37 cellular contexts compared by ENCODE assay signal in the genomic region with DNA sequence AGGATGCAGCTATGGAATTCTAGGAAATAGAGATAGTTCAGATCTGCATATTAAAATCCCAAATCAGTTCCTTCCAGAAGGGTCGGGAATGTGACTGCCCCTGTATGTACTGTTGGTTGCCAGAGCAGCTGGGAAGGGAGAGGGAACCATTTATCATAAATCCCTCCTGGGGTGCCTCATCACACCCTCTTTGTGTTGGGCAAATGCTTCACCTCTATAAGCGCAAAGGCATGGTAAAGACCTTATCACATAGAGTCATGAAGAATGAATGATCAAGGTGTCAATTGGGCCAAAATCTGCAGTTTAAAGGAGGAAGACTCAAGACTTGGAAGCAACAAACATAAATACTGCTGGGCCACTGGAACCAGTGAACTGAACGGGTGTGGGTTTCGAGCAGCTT.
"Had no signal": no experiment of that assay in that cellular context is flagged by ENCODE, and none has a peak within 500 bp of the region (broad histone marks: within the 10 kb centered on the region; RNA-seq: fewer than 3 reads in every experiment).

No MANE protein-coding gene starts in this region.

- H3K4me3 Mint-ChIP-seq: activated B cell treated with CpG ODN at 0.5 μM for 24 hours; activated CD4-positive, alpha-beta memory T cell treated with anti-CD3 and anti-CD28 coated beads for 36 hours; activated CD4-positive, alpha-beta T cell treated with anti-CD3 and anti-CD28 coated beads, Interleukin-2, amount 10 ng/mL, durations not matched to agents 24 days and 14 days; activated CD8-positive, alpha-beta T cell treated with anti-CD3 and anti-CD28 coated beads for 36 hours; activated naive CD4-positive, alpha-beta T cell treated with anti-CD3 and anti-CD28 coated beads, Interleukin-2, amount 10 ng/mL, durations not matched to agents 7 days and 5 days; activated naive CD4-positive, alpha-beta T cell treated with anti-CD3 and anti-CD28 coated beads, Interleukin-2, amount 50 U/mL, for 24 hours; activated naive CD8-positive, alpha-beta T cell; activated naive CD8-positive, alpha-beta T cell treated with anti-CD3 and anti-CD28 coated beads, Interleukin-2, amount 10 ng/mL, durations not matched to agents 7 days and 5 days; activated naive CD8-positive, alpha-beta T cell treated with anti-CD3 and anti-CD28 coated beads, Interleukin-2, amount 50 U/mL, for 24 hours; activated T-cell treated with anti-CD3 and anti-CD28 coated beads, Interleukin-2, amount 50 U/mL, for 24 hours; brain; central memory CD8-positive, alpha-beta T cell; T-helper 1 cell treated with Interleukin-12 subunit alpha and Interleukin-12 subunit beta and Interleukin-4 antibody, amounts not matched to agents 30 μg/mL and 1 μg/mL, for 36 hours; T-helper 2 cell treated with Interferon-gamma antibody and Interleukin-4, amounts not matched to agents 5 μg/mL and 100 μg/mL, for 36 hours had no signal

- H3K27ac ChIP-seq: ascending aorta, cardiac muscle cell, VCaP had no signal

- H3K9me3 ChIP-seq: ascending aorta had no signal

- H3K36me3 ChIP-seq: ascending aorta, cardiac muscle cell had no signal

- H3K4me3 ChIP-seq: ascending aorta, cardiac muscle cell had no signal

- H3K27ac Mint-ChIP-seq: activated B cell treated with CpG ODN at 0.5 μM for 24 hours; activated CD4-positive, alpha-beta memory T cell treated with anti-CD3 and anti-CD28 coated beads for 36 hours; activated CD4-positive, alpha-beta T cell treated with anti-CD3 and anti-CD28 coated beads, Interleukin-2, amount 10 ng/mL, durations not matched to agents 24 days and 14 days; activated CD8-positive, alpha-beta T cell treated with anti-CD3 and anti-CD28 coated beads for 36 hours; activated naive CD4-positive, alpha-beta T cell treated with anti-CD3 and anti-CD28 coated beads, Interleukin-2, amount 10 ng/mL, durations not matched to agents 7 days and 5 days; activated naive CD4-positive, alpha-beta T cell treated with anti-CD3 and anti-CD28 coated beads, Interleukin-2, amount 50 U/mL, for 24 hours; activated naive CD8-positive, alpha-beta T cell; activated naive CD8-positive, alpha-beta T cell treated with anti-CD3 and anti-CD28 coated beads, Interleukin-2, amount 10 ng/mL, durations not matched to agents 7 days and 5 days; activated naive CD8-positive, alpha-beta T cell treated with anti-CD3 and anti-CD28 coated beads, Interleukin-2, amount 50 U/mL, for 24 hours; activated T-cell treated with anti-CD3 and anti-CD28 coated beads, Interleukin-2, amount 50 U/mL, for 24 hours; activated T-helper 2 cell treated with anti-CD3 and anti-CD28 coated beads, Interferon-gamma antibody, Interleukin-2, Interleukin-4, amounts not matched to agents 10 μg/mL and 5 μg/mL and 100 μg/mL, durations not matched to agents 14 hours and 24 hours and 36 hours; T-helper 1 cell treated with Interleukin-12 subunit alpha and Interleukin-12 subunit beta and Interleukin-4 antibody, amounts not matched to agents 30 μg/mL and 1 μg/mL, for 36 hours; T-helper 2 cell treated with Interferon-gamma antibody and Interleukin-4, amounts not matched to agents 5 μg/mL and 100 μg/mL, for 36 hours had no signal

- H3K9me3 Mint-ChIP-seq: activated B cell treated with CpG ODN at 0.5 μM for 24 hours; activated CD4-positive, alpha-beta memory T cell treated with anti-CD3 and anti-CD28 coated beads for 36 hours; activated CD4-positive, alpha-beta T cell treated with anti-CD3 and anti-CD28 coated beads, Interleukin-2, amount 10 ng/mL, durations not matched to agents 24 days and 14 days; activated CD8-positive, alpha-beta T cell treated with anti-CD3 and anti-CD28 coated beads for 36 hours; activated naive CD4-positive, alpha-beta T cell treated with anti-CD3 and anti-CD28 coated beads, Interleukin-2, amount 10 ng/mL, durations not matched to agents 7 days and 5 days; activated naive CD4-positive, alpha-beta T cell treated with anti-CD3 and anti-CD28 coated beads, Interleukin-2, amount 50 U/mL, for 24 hours; activated naive CD8-positive, alpha-beta T cell treated with anti-CD3 and anti-CD28 coated beads, Interleukin-2, amount 50 U/mL, for 24 hours; activated T-cell treated with anti-CD3 and anti-CD28 coated beads, Interleukin-2, amount 50 U/mL, for 24 hours; activated T-helper 2 cell treated with anti-CD3 and anti-CD28 coated beads, Interferon-gamma antibody, Interleukin-2, Interleukin-4, amounts not matched to agents 10 μg/mL and 5 μg/mL and 100 μg/mL, durations not matched to agents 14 hours and 24 hours and 36 hours; central memory CD8-positive, alpha-beta T cell; T-helper 1 cell treated with Interleukin-12 subunit alpha and Interleukin-12 subunit beta and Interleukin-4 antibody, amounts not matched to agents 30 μg/mL and 1 μg/mL, for 36 hours; T-helper 2 cell treated with Interferon-gamma antibody and Interleukin-4, amounts not matched to agents 5 μg/mL and 100 μg/mL, for 36 hours had no signal

- H3K4me1 ChIP-seq: ascending aorta had no signal

- H3K36me3 Mint-ChIP-seq: activated CD4-positive, alpha-beta memory T cell treated with anti-CD3 and anti-CD28 coated beads for 36 hours; activated naive CD4-positive, alpha-beta T cell treated with anti-CD3 and anti-CD28 coated beads, Interleukin-2, amount 10 ng/mL, durations not matched to agents 7 days and 5 days; activated naive CD4-positive, alpha-beta T cell treated with anti-CD3 and anti-CD28 coated beads, Interleukin-2, amount 50 U/mL, for 24 hours; activated naive CD8-positive, alpha-beta T cell; activated naive CD8-positive, alpha-beta T cell treated with anti-CD3 and anti-CD28 coated beads, Interleukin-2, amount 10 ng/mL, durations not matched to agents 7 days and 5 days; brain had no signal

- H3K27me3 ChIP-seq: ascending aorta, cardiac muscle cell had no signal

- DNase-seq: activated B cell treated with CpG ODN at 0.5 μM for 24 hours; activated CD4-positive, alpha-beta memory T cell treated with anti-CD3 and anti-CD28 coated beads for 36 hours; activated CD4-positive, alpha-beta T cell treated with anti-CD3 and anti-CD28 coated beads for 4 hours; activated CD4-positive, alpha-beta T cell treated with anti-CD3 and anti-CD28 coated beads, Interleukin-2, amount 10 ng/mL, durations not matched to agents 24 days and 14 days; activated CD4-positive, alpha-beta T cell treated with anti-CD3 and anti-CD28 coated beads, Interleukin-2, amount 50 U/mL, for 1 hour; activated CD4-positive, alpha-beta T cell treated with anti-CD3 and anti-CD28 coated beads, Interleukin-2, amount 50 U/mL, for 4 hours; activated CD4-positive, CD25-positive, alpha-beta regulatory T cell treated with anti-CD3 and anti-CD28 coated beads, Interleukin-2, amount 50 U/mL, for 72 hours; activated CD8-positive, alpha-beta memory T cell treated with anti-CD3 and anti-CD28 coated beads, Interleukin-2, amount 50 U/mL, for 4 hours; activated CD8-positive, alpha-beta T cell treated with anti-CD3 and anti-CD28 coated beads for 36 hours; activated effector memory CD4-positive, alpha-beta T cell treated with Interleukin-2 at 50 U/mL for 16 hours; activated gamma-delta T cell; activated naive CD4-positive, alpha-beta T cell treated with anti-CD3 and anti-CD28 coated beads, Interleukin-2, amount 10 ng/mL, durations not matched to agents 7 days and 5 days; activated naive CD4-positive, alpha-beta T cell treated with Interleukin-2 at 50 U/mL for 16 hours; activated naive CD8-positive, alpha-beta T cell treated with anti-CD3 and anti-CD28 coated beads, Interleukin-2, amount 10 ng/mL, durations not matched to agents 7 days and 5 days; activated naive CD8-positive, alpha-beta T cell treated with anti-CD3 and anti-CD28 coated beads, Interleukin-2, amount 50 U/mL, for 24 hours; activated T-cell treated with anti-CD3 and anti-CD28 coated beads for 4 hours; activated T-cell treated with anti-CD3 and anti-CD28 coated beads, Interleukin-2, amount 50 U/mL, for 24 hours; activated T-cell treated with anti-CD3 and anti-CD28 coated beads, Interleukin-2, amount 50 U/mL, for 48 hours; amygdala; anterior cingulate cortex; caudate nucleus; cerebellar nuclear complex; T-helper 1 cell; T-helper 2 cell; T-helper 9 cell had no signal

- FAIRE-seq: bronchial epithelial cell, TTC549 had no signal

- H3K4me1 Mint-ChIP-seq: activated B cell treated with CpG ODN at 0.5 μM for 24 hours; activated CD4-positive, alpha-beta T cell treated with anti-CD3 and anti-CD28 coated beads, Interleukin-2, amount 10 ng/mL, durations not matched to agents 24 days and 14 days; activated naive CD4-positive, alpha-beta T cell treated with anti-CD3 and anti-CD28 coated beads, Interleukin-2, amount 10 ng/mL, durations not matched to agents 7 days and 5 days; activated naive CD4-positive, alpha-beta T cell treated with anti-CD3 and anti-CD28 coated beads, Interleukin-2, amount 50 U/mL, for 24 hours; activated naive CD8-positive, alpha-beta T cell treated with anti-CD3 and anti-CD28 coated beads, Interleukin-2, amount 10 ng/mL, durations not matched to agents 7 days and 5 days; activated naive CD8-positive, alpha-beta T cell treated with anti-CD3 and anti-CD28 coated beads, Interleukin-2, amount 50 U/mL, for 24 hours; central memory CD8-positive, alpha-beta T cell had no signal
